In the genomic region with DNA sequence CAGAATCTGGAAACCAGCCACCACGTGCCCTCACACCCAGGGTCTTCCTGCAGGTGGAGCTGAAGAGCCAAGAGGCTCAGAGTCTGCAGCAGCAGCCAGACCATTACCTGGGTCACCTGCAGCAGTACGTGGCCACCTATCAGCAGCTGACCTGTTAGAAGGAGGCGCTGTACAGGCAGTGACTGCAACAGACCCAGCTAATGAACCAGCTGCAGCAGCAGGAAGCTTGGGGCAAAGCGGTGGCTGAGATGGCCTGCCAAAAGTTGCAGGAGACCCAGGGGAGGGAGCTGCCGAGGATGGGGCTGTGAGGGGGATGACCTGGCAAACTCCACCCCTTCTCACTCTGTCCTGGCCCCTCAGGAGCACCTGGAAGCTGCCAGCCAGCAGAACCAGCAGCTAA, we compare ENCODE assay signal across 2 cellular contexts. TPM values are rescaled to one million over a fixed set of nuclear protein-coding genes. Genes with fewer than 3 reads are reported as not detected.
"Had no signal": no experiment of that assay in that cellular context is flagged by ENCODE, and none has a peak within 500 bp of the region (broad histone marks: within the 10 kb centered on the region; RNA-seq: fewer than 3 reads in every experiment).

No MANE protein-coding gene starts in this region.

RNA-seq across cellular contexts. Expression of gene GOLGA8T, which starts 8.4 kb away (rescaled TPM):
- total RNA-seq: LHCN-M2, M059J had no signal
